8 cellular contexts compared by ENCODE assay signal in the genomic region with DNA sequence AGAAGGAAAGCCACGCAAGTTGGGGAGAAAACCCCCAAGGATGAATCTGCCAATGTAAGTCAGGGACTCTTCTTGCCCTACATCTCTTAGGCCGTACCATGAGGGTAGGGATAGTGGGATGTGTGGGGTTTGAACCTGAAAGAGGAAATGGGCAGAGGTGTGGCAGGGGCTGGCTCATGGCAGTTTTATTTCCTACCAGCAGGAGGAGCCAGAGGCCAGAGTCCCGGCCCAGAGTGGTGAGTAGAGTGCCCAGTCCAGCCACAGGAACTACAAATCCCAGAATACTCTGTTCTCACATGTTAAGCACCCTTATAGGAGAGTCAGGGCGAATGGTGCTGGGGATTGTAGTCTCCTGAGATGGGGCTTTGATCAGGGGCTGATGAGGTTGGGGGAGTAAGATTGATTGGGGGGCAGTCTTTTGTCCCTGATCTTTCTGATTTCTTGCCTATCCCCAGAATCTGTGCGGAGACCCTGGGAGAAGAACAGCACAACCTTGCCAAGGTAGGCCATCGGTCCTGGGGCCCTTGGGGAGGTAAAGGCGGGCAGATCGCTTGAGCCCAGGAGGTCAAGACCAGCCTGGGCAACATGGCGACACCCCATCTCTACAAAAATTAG. TPM values are rescaled to one million over a fixed set of nuclear protein-coding genes. Genes with fewer than 3 reads are reported as not detected.
A peak's percentile ranks its signal among the peaks of the same experiment; 100 is the strongest.
DNase-seq lines count a peak whose midpoint lies in the region; ATAC-seq and TF ChIP-seq lines count a peak whose summit lies in the region.

No MANE protein-coding gene starts in this region.

- peak; percentile 91 for TF ChIP-seq CTCF in WI38 (IDR thresholded peaks at IDR 0.05; ENCODE audit: low read depth, low read length)
- TF ChIP-seq CTCF in breast epithelium (IDR thresholded peaks at IDR 0.05) = peak; percentile 88 to 96 (median 91)

- H3K4me3 ChIP-seq in WI38 (ENCODE audit: low read depth, low read length) = no peak overlapping the region
- H3K4me3 ChIP-seq in breast epithelium = no peak overlapping the region

- H3K4me1 ChIP-seq in breast epithelium = no peaks in the 10 kb centered on the region

- no peak for TF ChIP-seq POLR2A in breast epithelium (IDR thresholded peaks at IDR 0.05)

- H3K27me3 ChIP-seq in breast epithelium = no peaks in the 10 kb centered on the region

- peak overlapping the region; percentile 8 to 36 for H3K27ac ChIP-seq in breast epithelium

- DNase-seq in 8988T (peak; percentile 59), NCI-H345 (lab: John Stamatoyannopoulos, UW) (peak; percentile 66), breast epithelium (ENCODE audit: low spot score in 2 of 2) (peak; percentile 80 to 84), iris pigment epithelial cell (ENCODE audit: low read depth) (peak; percentile 73)
- DNase-seq in stimulated activated CD4-positive, alpha-beta T cell treated with anti-CD3 and anti-CD28 coated beads, Interleukin-12 subunit alpha, Interleukin-12 subunit beta, amount 100 ng/mL, for 48 hours (ENCODE audit: low read depth in 2 of 3, low spot score in 1 of 3) = peak; percentile 55 to 75 (median 66)

- H3K9me3 ChIP-seq in breast epithelium = no peaks in the 10 kb centered on the region

- no peaks in the 10 kb centered on the region for H3K36me3 ChIP-seq in breast epithelium

- intact Hi-C loops in breast epithelium (cut with DNase I; ENCODE audit: low total_unique reads) = loop anchor here (10.0 kb wide), 1 partner anchor 111 kb away; the partner anchor contains the start of gene EML2

- peak; percentile 81 for ATAC-seq in GM18508 (IDR thresholded peaks at IDR 0.05; ENCODE audit: insufficient read depth, unreplicated experiment)
- peak; percentile 71 for ATAC-seq in HG03280 (IDR thresholded peaks at IDR 0.05; ENCODE audit: unreplicated experiment)

RNA-seq across cellular contexts. Expression of gene VASP, which starts 16.5 kb away (rescaled TPM):
- total RNA-seq in breast epithelium = 10 to 100 TPM; 31.8 to 61.6 (median 52.2) TPM

RNA-seq across cellular contexts. Expression of gene PPM1N, which starts 25.5 kb away (rescaled TPM):
- total RNA-seq in breast epithelium = 1 to 10 TPM; 1.8 to 2.5 (median 2.3) TPM

RNA-seq across cellular contexts. Expression of gene RTN2, which starts 26.9 kb away (rescaled TPM):
- 10 to 100 TPM in 1 of 3 donors, 1 to 10 TPM in 2; 5.9 to 15.1 (median 7.2) TPM for total RNA-seq in breast epithelium

RNA-seq across cellular contexts. Expression of gene FOSB, which starts 56.0 kb away (rescaled TPM):
- 100 to 1,000 TPM in 1 of 3 donors, 10 to 100 TPM in 2; 29.8 to 109 (median 38.4) TPM for total RNA-seq in breast epithelium
